In the genomic region with DNA sequence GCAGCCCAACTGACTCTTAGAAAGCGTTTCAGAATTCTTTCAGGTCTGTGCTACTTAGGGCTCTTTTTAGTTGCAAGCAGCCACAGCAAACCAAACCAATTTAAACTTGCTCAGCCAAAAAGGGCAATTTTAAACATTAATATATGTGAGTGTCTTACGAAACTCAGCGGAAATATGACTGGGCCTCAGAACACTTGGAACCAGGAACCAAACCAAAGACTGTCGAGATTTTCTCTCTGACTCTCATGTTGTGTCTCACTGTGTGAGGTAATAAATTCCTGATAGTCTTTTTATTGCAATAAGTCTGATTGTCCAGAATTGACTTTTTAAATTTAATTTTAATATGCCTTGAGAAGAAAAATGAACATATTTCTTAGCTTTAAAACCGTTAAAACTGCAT, we compare ENCODE assay signal across 13 cellular contexts.
"Had no signal": no experiment of that assay in that cellular context is flagged by ENCODE, and none has a peak within 500 bp of the region (broad histone marks: within the 10 kb centered on the region; RNA-seq: fewer than 3 reads in every experiment).

No MANE protein-coding gene starts in this region.

- H3K4me3 ChIP-seq: body of pancreas had no signal

- ATAC-seq: body of pancreas, left colon, sciatic nerve had no signal

- H3K27ac ChIP-seq: body of pancreas had no signal

- H3K4me1 ChIP-seq: body of pancreas had no signal

- H3K9me3 ChIP-seq: body of pancreas had no signal

- H3K27ac Mint-ChIP-seq: activated T-helper 2 cell treated with anti-CD3 and anti-CD28 coated beads, Interferon-gamma antibody, Interleukin-2, Interleukin-4, amounts not matched to agents 10 μg/mL and 5 μg/mL and 100 μg/mL, durations not matched to agents 14 hours and 24 hours and 36 hours; type B pancreatic cell had no signal

- H3K27me3 ChIP-seq: body of pancreas had no signal

- DNase-seq: activated B cell treated with CpG ODN at 0.5 μM for 24 hours; activated CD4-positive, alpha-beta T cell treated with anti-CD3 and anti-CD28 coated beads, Interleukin-2, amount 50 U/mL, for 1 hour; activated T-cell treated with anti-CD3 and anti-CD28 coated beads for 4 hours; body of pancreas; left colon; naive B cell; stimulated activated CD4-positive, alpha-beta T cell treated with anti-CD3 and anti-CD28 coated beads, Interleukin-2, amount 100 ng/mL, for 24 hours; stimulated activated naive B cell treated with anti-CD40 and anti-IgM and Interleukin-4, amounts not matched to agents 10 μg/mL and 1 μg/mL and 100 μg/mL, for 72 hours; substantia nigra had no signal

- H3K4me3 Mint-ChIP-seq: activated B cell treated with CpG ODN at 0.5 μM for 24 hours; activated naive CD4-positive, alpha-beta T cell treated with anti-CD3 and anti-CD28 coated beads, Interleukin-2, amount 10 ng/mL, durations not matched to agents 7 days and 5 days; stimulated activated naive B cell treated with anti-CD40 and anti-IgM and Interleukin-4, amounts not matched to agents 10 μg/mL and 1 μg/mL and 100 μg/mL, for 72 hours; type B pancreatic cell had no signal

- H3K36me3 Mint-ChIP-seq: type B pancreatic cell had no signal
